ENCODE assay signal across 8 cellular contexts in the genomic region with DNA sequence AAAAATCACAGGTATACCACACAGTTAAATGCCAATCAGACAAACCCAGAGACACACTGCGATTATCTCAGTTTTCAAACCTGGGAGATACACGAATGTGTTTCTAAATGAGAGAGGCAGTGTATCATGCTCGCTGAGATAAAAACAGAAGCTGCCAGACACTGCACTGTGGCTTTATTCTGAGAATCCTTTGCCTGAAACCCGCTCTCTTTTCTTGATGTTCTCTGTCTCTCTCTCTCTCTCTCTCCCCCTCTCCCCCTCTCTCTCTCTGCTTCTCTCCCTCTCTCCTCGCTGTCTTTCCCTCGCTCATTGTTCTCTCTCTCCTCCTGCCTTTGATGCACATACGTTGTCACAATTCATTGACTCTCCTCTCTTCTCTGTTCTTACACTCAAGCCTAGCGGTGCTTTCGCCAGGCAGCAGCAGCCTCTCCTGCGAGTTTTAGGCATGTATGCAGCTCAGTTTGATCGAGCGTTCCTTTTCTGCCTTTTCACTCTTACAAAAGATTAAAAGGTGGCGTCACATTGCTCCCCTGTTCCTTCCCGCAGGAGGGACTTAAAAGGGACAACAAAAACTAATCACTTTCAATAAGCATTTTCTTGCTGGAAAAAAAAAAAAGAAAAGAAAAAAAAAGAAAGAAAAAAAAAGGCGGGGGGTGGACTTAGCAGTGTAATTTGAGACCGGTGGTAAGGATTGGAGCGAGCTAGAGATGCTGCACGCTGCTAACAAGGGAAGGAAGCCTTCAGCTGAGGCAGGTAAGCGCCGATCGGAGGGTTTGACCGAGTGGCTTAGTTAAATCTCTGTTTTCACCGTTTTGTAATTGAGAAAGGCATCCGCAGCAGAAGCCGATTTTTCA.
DNase-seq lines count a peak whose midpoint lies in the region; ATAC-seq, FAIRE-seq and TF ChIP-seq lines count a peak whose summit lies in the region.

No MANE protein-coding gene starts in this region.

- H3K27ac ChIP-seq in BLaER1 treated with 17β-estradiol and CSF1 and Interleukin-3, amounts not matched to agents 10 nM and 100 nM = peak overlapping the region in 9 of 11 experiments; percentile 50 to 83 (median 74); a peak in 19 of 22 replicates
- H3K27ac ChIP-seq in coronary artery = no peak overlapping the region

- ATAC-seq in naive thymus-derived CD8-positive, alpha-beta T cell = no peak
- ATAC-seq in HG03565 (IDR thresholded peaks at IDR 0.05; ENCODE audit: unreplicated experiment) (no peak), GM18505 (IDR thresholded peaks at IDR 0.05; ENCODE audit: unreplicated experiment) (no peak), GM21576 (IDR thresholded peaks at IDR 0.05; ENCODE audit: unreplicated experiment) (no peak)

- H3K27ac Mint-ChIP-seq in naive thymus-derived CD8-positive, alpha-beta T cell = peak overlapping the region in 2 of 10 donors; percentile 6 to 57

- H3K27me3 ChIP-seq in BLaER1 treated with 17β-estradiol and CSF1 and Interleukin-3, amounts not matched to agents 10 nM and 100 nM = peaks cover 22 to 48% (median 32%) of the 10 kb centered on the region in 11 experiments

- H3K4me1 ChIP-seq in BLaER1 treated with 17β-estradiol and CSF1 and Interleukin-3, amounts not matched to agents 10 nM and 100 nM = peaks cover 32 to 68% (median 49%) of the 10 kb centered on the region in 10 experiments

- TF ChIP-seq POLR2A in GM18505 (IDR thresholded peaks at IDR 0.05; ENCODE audit: borderline replicate concordance, extremely low read depth, insufficient read depth, insufficient read length) = no peak

- peak; percentile 67 for DNase-seq in NCI-H1694 (lab: John Stamatoyannopoulos, UW)
- DNase-seq in coronary artery (ENCODE audit: low spot score) = no peak
- DNase-seq in naive thymus-derived CD8-positive, alpha-beta T cell = no peak
- no peak for DNase-seq in frontal cortex (ENCODE audit: low spot score in 2 of 2)

- peaks cover 0 to 2% (median 0%) of the 10 kb centered on the region in 9 donors for H3K9me3 Mint-ChIP-seq in naive thymus-derived CD8-positive, alpha-beta T cell

- no peak for TF ChIP-seq CTCF in coronary artery (IDR thresholded peaks at IDR 0.05)

- H3K4me3 Mint-ChIP-seq in naive thymus-derived CD8-positive, alpha-beta T cell = peak overlapping the region in 9 of 10 donors; percentile 14 to 73 (median 57)

- no peak for FAIRE-seq in frontal cortex (lab: Jason Lieb, UNC)

- peaks cover 0 to 7% (median 0%) of the 10 kb centered on the region in 11 experiments; a peak in 2 of 22 replicates for H3K36me3 ChIP-seq in BLaER1 treated with 17β-estradiol and CSF1 and Interleukin-3, amounts not matched to agents 10 nM and 100 nM

- H3K9ac ChIP-seq in BLaER1 treated with 17β-estradiol and CSF1 and Interleukin-3, amounts not matched to agents 10 nM and 100 nM = peak overlapping the region; percentile 42 to 82 (median 75); a peak in 21 of 22 replicates

- no peaks in the 10 kb centered on the region for H3K36me3 Mint-ChIP-seq in naive thymus-derived CD8-positive, alpha-beta T cell

- no peaks in the 10 kb centered on the region for H3K9me3 ChIP-seq in BLaER1 treated with 17β-estradiol and CSF1 and Interleukin-3, amounts not matched to agents 10 nM and 100 nM (replicated peaks in 1 of 11)

- H4K20me1 ChIP-seq in BLaER1 treated with 17β-estradiol and CSF1 and Interleukin-3, amounts not matched to agents 10 nM and 100 nM = no peaks in the 10 kb centered on the region

- H3K27me3 Mint-ChIP-seq in naive thymus-derived CD8-positive, alpha-beta T cell = peaks cover 17 to 60% (median 23%) of the 10 kb centered on the region in 5 donors

- POLR2A ChIA-PET in naive thymus-derived CD8-positive, alpha-beta T cell (lab: Charles Lee) = no interaction called here

- peak overlapping the region; percentile 70 to 98 (median 89) for H3K4me2 ChIP-seq in BLaER1 treated with 17β-estradiol and CSF1 and Interleukin-3, amounts not matched to agents 10 nM and 100 nM

- H3K4me1 Mint-ChIP-seq in naive thymus-derived CD8-positive, alpha-beta T cell = peaks cover 7 to 14% (median 11%) of the 10 kb centered on the region in 4 donors

- H3K4me3 ChIP-seq in BLaER1 treated with 17β-estradiol and CSF1 and Interleukin-3, amounts not matched to agents 10 nM and 100 nM = peak overlapping the region; percentile 48 to 78 (median 66)
- peak overlapping the region; percentile 35 for H3K4me3 ChIP-seq in coronary artery

Comparison
In these comparisons a context has a peak if more than half of its experiments do, and no peak if none do; other contexts are left out.
1. H3K27ac ChIP-seq: peak in BLaER1 treated with 17β-estradiol and CSF1 and Interleukin-3, amounts not matched to agents 10 nM and 100 nM (9 of 11); none in coronary artery (0 of 2).